In the genomic region with DNA sequence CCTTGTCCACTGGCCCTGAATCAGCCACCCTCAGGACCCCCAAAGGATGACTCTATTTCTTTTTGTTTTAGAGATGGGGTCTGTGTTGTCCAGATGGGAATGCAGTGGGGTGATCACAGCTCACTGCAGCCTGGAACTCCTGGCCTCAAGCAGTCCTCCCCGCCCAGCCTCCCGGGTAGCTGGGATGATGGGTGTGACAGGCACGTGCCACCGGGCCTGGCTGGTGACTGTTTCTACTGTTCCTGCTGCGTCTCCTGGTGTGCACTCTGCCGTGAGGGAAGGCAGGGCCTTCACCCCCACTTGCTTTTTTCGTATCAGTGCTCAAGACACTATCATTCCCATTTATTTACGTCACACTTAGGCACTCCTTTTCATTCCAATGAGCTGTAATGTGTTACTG, we compare ENCODE assay signal across 36 cellular contexts. TPM values are rescaled to one million over a fixed set of nuclear protein-coding genes. Genes with fewer than 3 reads are reported as not detected.
"Had no signal": no experiment of that assay in that cellular context is flagged by ENCODE, and none has a peak within 500 bp of the region (broad histone marks: within the 10 kb centered on the region; RNA-seq: fewer than 3 reads in every experiment).

No MANE protein-coding gene starts in this region.

- H3K27me3 ChIP-seq: adrenal gland had no signal

- H3K9me3 ChIP-seq: adrenal gland had no signal

- FAIRE-seq: RCC 7860 had no signal

- H3K4me3 ChIP-seq: adrenal gland had no signal

- H3K36me3 ChIP-seq: adrenal gland had no signal

- ATAC-seq: activated naive CD4-positive, alpha-beta T cell treated with anti-CD3 and anti-CD28 coated beads, Interleukin-2, amount 50 U/mL, for 72 hours; activated T-cell treated with anti-CD3 and anti-CD28 coated beads, Interleukin-2, amount 50 U/mL, for 4 hours; PC-3; Right ventricle myocardium inferior had no signal

- DNase-seq: activated B cell treated with CpG ODN at 0.5 μM for 24 hours; activated CD4-positive, alpha-beta memory T cell treated with anti-CD3 and anti-CD28 coated beads for 36 hours; activated CD4-positive, alpha-beta T cell treated with anti-CD3 and anti-CD28 coated beads for 4 hours; activated CD4-positive, alpha-beta T cell treated with anti-CD3 and anti-CD28 coated beads, Interleukin-2, amount 50 U/mL, for 1 hour; activated CD4-positive, CD25-positive, alpha-beta regulatory T cell treated with anti-CD3 and anti-CD28 coated beads, Interleukin-2, amount 50 U/mL, for 72 hours; activated CD8-positive, alpha-beta memory T cell treated with anti-CD3 and anti-CD28 coated beads, Interleukin-2, amount 50 U/mL, for 4 hours; activated gamma-delta T cell treated with Interleukin-2 at 50 U/mL for 16 hours; activated naive CD4-positive, alpha-beta T cell treated with anti-CD3 and anti-CD28 coated beads for 36 hours; activated T-cell treated with anti-CD3 and anti-CD28 coated beads for 4 hours; activated T-cell treated with anti-CD3 and anti-CD28 coated beads, Interleukin-2, amount 50 U/mL, for 4 hours; adrenal gland; central memory CD4-positive, alpha-beta T cell; MM.1S; MV-4-11; NCI-H1092; NCI-H1436 treated with DMSO at 0.1 percent for 48 hours; NCI-H1694 treated with DMSO at 0.1 percent for 48 hours; NCI-H2029; NCI-H345; NCI-H524 treated with DMSO at 0.1 percent for 48 hours; PC-3; SIG-M5; SW 1271; T-helper 1 cell; T-helper 2 cell; T-helper 9 cell had no signal

- H3K27ac ChIP-seq: adrenal gland, RWPE1, VCaP had no signal

RNA-seq across cellular contexts. Expression of a gene that starts 25.3 kb away (rescaled TPM):
- total RNA-seq: activated B cell treated with CpG ODN at 0.5 μM for 24 hours; activated CD4-positive, alpha-beta memory T cell treated with anti-CD3 and anti-CD28 coated beads for 36 hours; activated naive CD4-positive, alpha-beta T cell treated with anti-CD3 and anti-CD28 coated beads for 36 hours; activated naive CD4-positive, alpha-beta T cell treated with anti-CD3 and anti-CD28 coated beads, Interleukin-2, amount 50 U/mL, for 72 hours; activated T-cell treated with anti-CD3 and anti-CD28 coated beads, Interleukin-2, amount 50 U/mL, for 4 hours; activated T-helper 1 cell treated with anti-CD3 and anti-CD28 coated beads, Interleukin-12 subunit alpha, Interleukin-12 subunit beta, Interleukin-2, Interleukin-4 antibody, amounts not matched to agents 30 ng/mL and 10 ng/mL and 1 ng/mL, durations not matched to agents 14 hours and 24 hours and 36 hours; adrenal gland; bronchial epithelial cell; LHCN-M2; NCI-H460; PC-3; Right ventricle myocardium inferior; SK-MEL-5 had no signal
- polyA plus RNA-seq: adrenal gland had no signal
